ENCODE assay signal across 9 cellular contexts in genomic region chrX:119887721-119888425, GRCh38. TPM values are rescaled to one million over a fixed set of nuclear protein-coding genes. Genes with fewer than 3 reads are reported as not detected.
A peak's percentile ranks its signal among the peaks of the same experiment; 100 is the strongest.
DNase-seq lines count a peak whose midpoint lies in the region; ATAC-seq, FAIRE-seq and TF ChIP-seq lines count a peak whose summit lies in the region.
"Had no signal": no experiment of that assay in that cellular context is flagged by ENCODE, and none has a peak within 500 bp of the region (broad histone marks: within the 10 kb centered on the region; RNA-seq: fewer than 3 reads in every experiment).

No MANE protein-coding gene starts in this region.

- POLR2A ChIA-PET in HepG2 (lab: Yijun Ruan, JAX): interaction anchor here (0.6 to 1.4 kb wide), 2 partner anchors 96 to 194 kb away, joined by 3 to 4 read pairs; partner anchors contain the start of gene RPL39

- H3K4me3 ChIP-seq in HAP-1: no peak overlapping the region
- no peak overlapping the region for H3K4me3 ChIP-seq in HepG2 (replicated peaks in 1 of 3; ENCODE audit: insufficient read depth in 1 of 3, low read depth in 2 of 3, low read length in 3 of 3)
- H3K4me3 ChIP-seq: SK-N-MC had no signal

- peaks cover 6% of the 10 kb centered on the region for H3K79me2 ChIP-seq in HepG2 (ENCODE audit: insufficient read depth, low read length)

- 83% methylated on average over 6 of the region's 40 CpGs for WGBS in HepG2 (ENCODE audit: low lambda C conversion rate)

- TF ChIP-seq CTCF in HepG2 (CRISPR knock-in tag; IDR thresholded peaks at IDR 0.05): peak; percentile 80

- H3K9me3 Mint-ChIP-seq in dendritic cell treated with granulocyte-macrophage colony-stimulating factor and Interleukin-4, amounts not matched to agents 40 ng/mL and 50 ng/mL, for 4 days: no peaks in the 10 kb centered on the region

- no peaks in the 10 kb centered on the region for H3K9me3 ChIP-seq in HAP-1
- H3K9me3 ChIP-seq in HepG2 (ENCODE audit: low read length): no peaks in the 10 kb centered on the region

- TF ChIP-seq RAD21 in HepG2 (CRISPR knock-in tag; IDR thresholded peaks at IDR 0.05): 0 out of 2 replicates have a peak, but pooled peaks have one; percentile 18

- H3K36me3 ChIP-seq in HAP-1 (replicated peaks): no peaks in the 10 kb centered on the region
- H3K36me3 ChIP-seq in HepG2 (replicated peaks in 1 of 2; ENCODE audit: control insufficient read depth in 1 of 2, insufficient read depth in 2 of 2, low read length in 2 of 2): no peaks in the 10 kb centered on the region

- no TSS peak for BruUV-seq in HepG2 (replicated peaks; lab: Mats Ljungman, UMichigan)

- H2AFZ ChIP-seq in HepG2 (ENCODE audit: low read length): no peak overlapping the region

- H4K20me1 ChIP-seq in HepG2 (ENCODE audit: insufficient read depth, low read length): no peaks in the 10 kb centered on the region

- TF ChIP-seq EP300 in HepG2 (IDR thresholded peaks at IDR 0.05; ENCODE audit: low read depth in 2 of 2, low read length in 2 of 2) (no peak), HepG2 (CRISPR knock-in tag; IDR thresholded peaks at IDR 0.05; ENCODE audit: borderline replicate concordance) (no peak)

- peak; percentile 88 for DNase-seq in DMS53 (lab: John Stamatoyannopoulos, UW)
- peak; percentile 60 to 91 for DNase-seq in HAP-1 (ENCODE audit: low spot score in 2 of 2)
- peak; percentile 37 for DNase-seq in NCI-H2171 treated with DMSO at 0.1 percent for 48 hours (lab: John Stamatoyannopoulos, UW)
- DNase-seq in activated CD4-positive, alpha-beta T cell treated with anti-CD3 and anti-CD28 coated beads for 48 hours: peak; percentile 76
- peak; percentile 54 for DNase-seq in HepG2 (ENCODE audit: low spot score)
- DNase-seq in stimulated activated CD8-positive, alpha-beta memory T cell treated with anti-CD3 and anti-CD28 coated beads, Interleukin-12 subunit alpha, Interleukin-12 subunit beta, amount 100 ng/mL, for 1 hour (ENCODE audit: low read depth): peak; percentile 11

- ATAC-seq in HepG2 (peak; percentile 79), HG03520 (IDR thresholded peaks at IDR 0.05; ENCODE audit: unreplicated experiment) (no peak)

- TF ChIP-seq POLR2A in HepG2 (IDR thresholded peaks at IDR 0.05; ENCODE audit: insufficient read depth in 1 of 2, low read depth in 2 of 2, low read length in 2 of 2): no peak

- no peak overlapping the region for H3K9ac ChIP-seq in HepG2 (ENCODE audit: insufficient read depth, low read depth, low read length)

- H3K4me1 ChIP-seq in HAP-1: peaks cover 10% of the 10 kb centered on the region
- no peaks in the 10 kb centered on the region for H3K4me1 ChIP-seq in HepG2 (ENCODE audit: insufficient read depth, low read length)

- peaks cover 11% of the 10 kb centered on the region for H3K4me1 Mint-ChIP-seq in dendritic cell treated with granulocyte-macrophage colony-stimulating factor and Interleukin-4, amounts not matched to agents 40 ng/mL and 50 ng/mL, for 4 days (ENCODE audit: low read depth)

- no peak overlapping the region for H3K27ac Mint-ChIP-seq in dendritic cell treated with granulocyte-macrophage colony-stimulating factor and Interleukin-4, amounts not matched to agents 40 ng/mL and 50 ng/mL, for 4 days

- H3K36me3 Mint-ChIP-seq in dendritic cell treated with granulocyte-macrophage colony-stimulating factor and Interleukin-4, amounts not matched to agents 40 ng/mL and 50 ng/mL, for 4 days (ENCODE audit: low read depth): no peaks in the 10 kb centered on the region

- intact Hi-C loops in dendritic cell treated with granulocyte-macrophage colony-stimulating factor and Interleukin-4, amounts not matched to agents 40 ng/mL and 50 ng/mL, for 4 days (cut with micrococcal nuclease): no loop called here
- intact Hi-C loops in HepG2 (cut with micrococcal nuclease; ENCODE audit: unreplicated experiment): loop anchor here (2.0 to 5.0 kb wide), 2 partner anchors 47 to 364 kb away; partner anchors contain the start of gene ZBTB33

- peak overlapping the region; percentile 58 for H3K4me3 Mint-ChIP-seq in dendritic cell treated with granulocyte-macrophage colony-stimulating factor and Interleukin-4, amounts not matched to agents 40 ng/mL and 50 ng/mL, for 4 days

- CTCF ChIA-PET in HepG2 (lab: Yijun Ruan, JAX; ENCODE audit: low intra/inter-chr PET ratio, low total read pairs): no interaction called here

- peak overlapping the region; percentile 32; the same call in 1 of the 2 replicates for H3K4me2 ChIP-seq in HepG2 (ENCODE audit: low read depth, low read length)

- in situ Hi-C loops in HAP-1 (cut with MboI; ENCODE audit: low sequenced_read_pairs): no loop called here
- in situ Hi-C loops in HepG2 (cut with HindIII; ENCODE audit: extremely low pct_ligation_motif_present, low pct_unique_long_range_greater_than_20kb): no loop called here

- no peaks in the 10 kb centered on the region for H3K27me3 ChIP-seq in HAP-1 (ENCODE audit: low read depth)
- no peaks in the 10 kb centered on the region; a peak in 1 of 5 replicates for H3K27me3 ChIP-seq in HepG2 (ENCODE audit: control insufficient read depth in 1 of 2, insufficient read depth in 2 of 2, low read length in 2 of 2)

- H3K27me3 Mint-ChIP-seq in dendritic cell treated with granulocyte-macrophage colony-stimulating factor and Interleukin-4, amounts not matched to agents 40 ng/mL and 50 ng/mL, for 4 days: peaks cover 18% of the 10 kb centered on the region

- no peak overlapping the region for H3K27ac ChIP-seq in HepG2 (ENCODE audit: extremely low read length, insufficient read depth, low read length)
- H3K27ac ChIP-seq: SK-N-MC had no signal

- peak; percentile 30 for FAIRE-seq in HepG2 (lab: Jason Lieb, UNC)

RNA-seq across cellular contexts. Expression of gene AKAP14, which starts 7.8 kb away (rescaled TPM):
- total RNA-seq in HepG2 (2016; rRNA removed; fragmentation: Illumina TruSeq; extraction: Trizol): 1.7 and 1.9 TPM in 2 replicates
- 1.7 TPM in 1 of 2 replicates, not detected in the other for total RNA-seq in HepG2 (2016; cell fraction: cytosol; rRNA removed; fragmentation: Illumina TruSeq; extraction: Trizol; ENCODE audit: low read depth)
- 1.0 and 2.2 TPM in 2 replicates for total RNA-seq in HepG2 (2016; cell fraction: insoluble cytoplasmic fraction; rRNA removed; fragmentation: Illumina TruSeq; extraction: Trizol)
- total RNA-seq in HepG2 (2016; cell fraction: membrane; rRNA removed; fragmentation: Illumina TruSeq; extraction: Trizol): 1.9 and 2.7 TPM in 2 replicates
- 1.8 and 1.9 TPM in 2 replicates for total RNA-seq in HepG2 (2016; cell fraction: nucleus; rRNA removed; fragmentation: Illumina TruSeq; extraction: Trizol)
- 0.20 TPM in 1 of 2 replicates, not detected in the other for polyA plus RNA-seq in HepG2 (2011; rRNA removed)
- 0.05 TPM in 1 of 2 replicates, not detected in the other for polyA plus RNA-seq in HepG2 (2011; cell fraction: cytosol; rRNA removed)
- polyA plus RNA-seq in HepG2 (2011; cell fraction: nucleus; rRNA removed): not detected in 2 replicates
- polyA plus RNA-seq in HepG2 (2012): 0.36 and 0.52 TPM in 2 replicates
- polyA plus RNA-seq in HepG2 (2016; cell fraction: cytosol; fragmentation: Illumina TruSeq; extraction: Trizol; ENCODE audit: low read depth): 0.54 and 0.57 TPM in 2 replicates
- polyA plus RNA-seq in HepG2 (2016; cell fraction: insoluble cytoplasmic fraction; fragmentation: Illumina TruSeq; extraction: Trizol; ENCODE audit: low read depth): 1.8 and 1.9 TPM in 2 replicates
- polyA plus RNA-seq in HepG2 (2016; cell fraction: membrane; fragmentation: Illumina TruSeq; extraction: Trizol; ENCODE audit: low read depth): 0.73 and 1.3 TPM in 2 replicates
- polyA plus RNA-seq in HepG2 (2016; cell fraction: nucleus; fragmentation: Illumina TruSeq; extraction: Trizol; ENCODE audit: insufficient read depth, low read depth): 1.0 and 2.4 TPM in 2 replicates
- polyA minus RNA-seq in HepG2 (2011; rRNA and poly(A)+ RNA removed; ENCODE audit: low replicate concordance): not detected in 2 replicates
- not detected in 2 replicates for polyA minus RNA-seq in HepG2 (2011; cell fraction: cytosol; rRNA and poly(A)+ RNA removed)
- not detected in 2 replicates for polyA minus RNA-seq in HepG2 (2011; cell fraction: nucleus; rRNA and poly(A)+ RNA removed)

RNA-seq across cellular contexts. Expression of gene NDUFA1, which starts 16.2 kb away (rescaled TPM):
- 167 and 181 TPM in 2 replicates for total RNA-seq in HepG2 (2016; rRNA removed; fragmentation: Illumina TruSeq; extraction: Trizol)
- 52.2 and 54.3 TPM in 2 replicates for total RNA-seq in HepG2 (2016; cell fraction: cytosol; rRNA removed; fragmentation: Illumina TruSeq; extraction: Trizol; ENCODE audit: low read depth)
- total RNA-seq in HepG2 (2016; cell fraction: insoluble cytoplasmic fraction; rRNA removed; fragmentation: Illumina TruSeq; extraction: Trizol): 179 and 198 TPM in 2 replicates
- 72.9 and 80.9 TPM in 2 replicates for total RNA-seq in HepG2 (2016; cell fraction: membrane; rRNA removed; fragmentation: Illumina TruSeq; extraction: Trizol)
- 85.6 and 89.4 TPM in 2 replicates for total RNA-seq in HepG2 (2016; cell fraction: nucleus; rRNA removed; fragmentation: Illumina TruSeq; extraction: Trizol)
- 102 and 150 TPM in 2 replicates for polyA plus RNA-seq in HepG2 (2011; rRNA removed)
- polyA plus RNA-seq in HepG2 (2011; cell fraction: cytosol; rRNA removed): 56.6 and 77.4 TPM in 2 replicates
- 15.4 and 22.0 TPM in 2 replicates for polyA plus RNA-seq in HepG2 (2011; cell fraction: nucleus; rRNA removed)
- 112 and 183 TPM in 2 replicates for polyA plus RNA-seq in HepG2 (2012)
- polyA plus RNA-seq in HepG2 (2016; cell fraction: cytosol; fragmentation: Illumina TruSeq; extraction: Trizol; ENCODE audit: low read depth): 52.3 and 72.1 TPM in 2 replicates
- polyA plus RNA-seq in HepG2 (2016; cell fraction: insoluble cytoplasmic fraction; fragmentation: Illumina TruSeq; extraction: Trizol; ENCODE audit: low read depth): 160 and 182 TPM in 2 replicates
- polyA plus RNA-seq in HepG2 (2016; cell fraction: membrane; fragmentation: Illumina TruSeq; extraction: Trizol; ENCODE audit: low read depth): 56.0 and 73.0 TPM in 2 replicates
- polyA plus RNA-seq in HepG2 (2016; cell fraction: nucleus; fragmentation: Illumina TruSeq; extraction: Trizol; ENCODE audit: insufficient read depth, low read depth): 154 and 155 TPM in 2 replicates
- 12.9 and 43.1 TPM in 2 replicates for polyA minus RNA-seq in HepG2 (2011; rRNA and poly(A)+ RNA removed; ENCODE audit: low replicate concordance)
- polyA minus RNA-seq in HepG2 (2011; cell fraction: cytosol; rRNA and poly(A)+ RNA removed): 33.2 and 39.7 TPM in 2 replicates
- 14.2 and 16.9 TPM in 2 replicates for polyA minus RNA-seq in HepG2 (2011; cell fraction: nucleus; rRNA and poly(A)+ RNA removed)

RNA-seq across cellular contexts. Expression of gene RNF113A, which starts 16.3 kb away (rescaled TPM):
- total RNA-seq in HepG2 (2016; rRNA removed; fragmentation: Illumina TruSeq; extraction: Trizol): 15.4 and 21.4 TPM in 2 replicates
- 3.8 and 4.1 TPM in 2 replicates for total RNA-seq in HepG2 (2016; cell fraction: cytosol; rRNA removed; fragmentation: Illumina TruSeq; extraction: Trizol; ENCODE audit: low read depth)
- total RNA-seq in HepG2 (2016; cell fraction: insoluble cytoplasmic fraction; rRNA removed; fragmentation: Illumina TruSeq; extraction: Trizol): 16.4 and 22.5 TPM in 2 replicates
- 6.0 and 6.6 TPM in 2 replicates for total RNA-seq in HepG2 (2016; cell fraction: membrane; rRNA removed; fragmentation: Illumina TruSeq; extraction: Trizol)
- total RNA-seq in HepG2 (2016; cell fraction: nucleus; rRNA removed; fragmentation: Illumina TruSeq; extraction: Trizol): 7.1 and 7.7 TPM in 2 replicates
- polyA plus RNA-seq in HepG2 (2011; rRNA removed): 14.0 and 16.3 TPM in 2 replicates
- polyA plus RNA-seq in HepG2 (2011; cell fraction: cytosol; rRNA removed): 19.6 and 19.7 TPM in 2 replicates
- polyA plus RNA-seq in HepG2 (2011; cell fraction: nucleus; rRNA removed): 7.3 and 7.5 TPM in 2 replicates
- 17.4 and 18.7 TPM in 2 replicates for polyA plus RNA-seq in HepG2 (2012)
- 4.0 and 4.2 TPM in 2 replicates for polyA plus RNA-seq in HepG2 (2016; cell fraction: cytosol; fragmentation: Illumina TruSeq; extraction: Trizol; ENCODE audit: low read depth)
- polyA plus RNA-seq in HepG2 (2016; cell fraction: insoluble cytoplasmic fraction; fragmentation: Illumina TruSeq; extraction: Trizol; ENCODE audit: low read depth): 20.9 and 21.9 TPM in 2 replicates
- 4.3 and 5.6 TPM in 2 replicates for polyA plus RNA-seq in HepG2 (2016; cell fraction: membrane; fragmentation: Illumina TruSeq; extraction: Trizol; ENCODE audit: low read depth)
- polyA plus RNA-seq in HepG2 (2016; cell fraction: nucleus; fragmentation: Illumina TruSeq; extraction: Trizol; ENCODE audit: insufficient read depth, low read depth): 11.0 and 11.3 TPM in 2 replicates
- 5.4 and 9.0 TPM in 2 replicates for polyA minus RNA-seq in HepG2 (2011; rRNA and poly(A)+ RNA removed; ENCODE audit: low replicate concordance)
- 6.6 and 7.8 TPM in 2 replicates for polyA minus RNA-seq in HepG2 (2011; cell fraction: cytosol; rRNA and poly(A)+ RNA removed)
- polyA minus RNA-seq in HepG2 (2011; cell fraction: nucleus; rRNA and poly(A)+ RNA removed): 4.9 and 5.0 TPM in 2 replicates

RNA-seq across cellular contexts. Expression of gene UPF3B, which starts 35.1 kb away (rescaled TPM):
- 7.2 and 8.2 TPM in 2 replicates for total RNA-seq in HepG2 (2016; rRNA removed; fragmentation: Illumina TruSeq; extraction: Trizol)
- total RNA-seq in HepG2 (2016; cell fraction: cytosol; rRNA removed; fragmentation: Illumina TruSeq; extraction: Trizol; ENCODE audit: low read depth): 0.62 and 0.81 TPM in 2 replicates
- 7.0 and 7.4 TPM in 2 replicates for total RNA-seq in HepG2 (2016; cell fraction: insoluble cytoplasmic fraction; rRNA removed; fragmentation: Illumina TruSeq; extraction: Trizol)
- total RNA-seq in HepG2 (2016; cell fraction: membrane; rRNA removed; fragmentation: Illumina TruSeq; extraction: Trizol): 1.4 and 1.8 TPM in 2 replicates
- total RNA-seq in HepG2 (2016; cell fraction: nucleus; rRNA removed; fragmentation: Illumina TruSeq; extraction: Trizol): 7.5 and 9.2 TPM in 2 replicates
- 4.6 and 5.2 TPM in 2 replicates for polyA plus RNA-seq in HepG2 (2011; rRNA removed)
- 2.1 and 2.2 TPM in 2 replicates for polyA plus RNA-seq in HepG2 (2011; cell fraction: cytosol; rRNA removed)
- polyA plus RNA-seq in HepG2 (2011; cell fraction: nucleus; rRNA removed): 3.7 and 4.1 TPM in 2 replicates
- 5.6 and 7.2 TPM in 2 replicates for polyA plus RNA-seq in HepG2 (2012)
- polyA plus RNA-seq in HepG2 (2016; cell fraction: cytosol; fragmentation: Illumina TruSeq; extraction: Trizol; ENCODE audit: low read depth): 0.47 and 0.50 TPM in 2 replicates
- 14.8 and 16.1 TPM in 2 replicates for polyA plus RNA-seq in HepG2 (2016; cell fraction: insoluble cytoplasmic fraction; fragmentation: Illumina TruSeq; extraction: Trizol; ENCODE audit: low read depth)
- polyA plus RNA-seq in HepG2 (2016; cell fraction: membrane; fragmentation: Illumina TruSeq; extraction: Trizol; ENCODE audit: low read depth): 0.74 and 0.84 TPM in 2 replicates
- polyA plus RNA-seq in HepG2 (2016; cell fraction: nucleus; fragmentation: Illumina TruSeq; extraction: Trizol; ENCODE audit: insufficient read depth, low read depth): 14.6 and 15.3 TPM in 2 replicates
- 0.30 and 2.3 TPM in 2 replicates for polyA minus RNA-seq in HepG2 (2011; rRNA and poly(A)+ RNA removed; ENCODE audit: low replicate concordance)
- 0.49 and 1.5 TPM in 2 replicates for polyA minus RNA-seq in HepG2 (2011; cell fraction: cytosol; rRNA and poly(A)+ RNA removed)
- polyA minus RNA-seq in HepG2 (2011; cell fraction: nucleus; rRNA and poly(A)+ RNA removed): 8.5 and 10.4 TPM in 2 replicates

RNA-seq across cellular contexts. Expression of gene NKAP, which starts 55.7 kb away (rescaled TPM):
- total RNA-seq in HepG2 (2016; rRNA removed; fragmentation: Illumina TruSeq; extraction: Trizol): 6.1 and 9.0 TPM in 2 replicates
- total RNA-seq in HepG2 (2016; cell fraction: cytosol; rRNA removed; fragmentation: Illumina TruSeq; extraction: Trizol; ENCODE audit: low read depth): 1.5 and 1.8 TPM in 2 replicates
- total RNA-seq in HepG2 (2016; cell fraction: insoluble cytoplasmic fraction; rRNA removed; fragmentation: Illumina TruSeq; extraction: Trizol): 5.6 and 9.1 TPM in 2 replicates
- total RNA-seq in HepG2 (2016; cell fraction: membrane; rRNA removed; fragmentation: Illumina TruSeq; extraction: Trizol): 2.6 and 3.0 TPM in 2 replicates
- 3.7 and 4.7 TPM in 2 replicates for total RNA-seq in HepG2 (2016; cell fraction: nucleus; rRNA removed; fragmentation: Illumina TruSeq; extraction: Trizol)
- 3.3 and 3.6 TPM in 2 replicates for polyA plus RNA-seq in HepG2 (2011; rRNA removed)
- polyA plus RNA-seq in HepG2 (2011; cell fraction: cytosol; rRNA removed): 2.7 and 2.8 TPM in 2 replicates
- 2.1 and 2.7 TPM in 2 replicates for polyA plus RNA-seq in HepG2 (2011; cell fraction: nucleus; rRNA removed)
- 7.0 and 9.9 TPM in 2 replicates for polyA plus RNA-seq in HepG2 (2012)
- polyA plus RNA-seq in HepG2 (2016; cell fraction: cytosol; fragmentation: Illumina TruSeq; extraction: Trizol; ENCODE audit: low read depth): 1.8 and 2.1 TPM in 2 replicates
- 15.5 and 16.8 TPM in 2 replicates for polyA plus RNA-seq in HepG2 (2016; cell fraction: insoluble cytoplasmic fraction; fragmentation: Illumina TruSeq; extraction: Trizol; ENCODE audit: low read depth)
- 3.2 and 3.9 TPM in 2 replicates for polyA plus RNA-seq in HepG2 (2016; cell fraction: membrane; fragmentation: Illumina TruSeq; extraction: Trizol; ENCODE audit: low read depth)
- polyA plus RNA-seq in HepG2 (2016; cell fraction: nucleus; fragmentation: Illumina TruSeq; extraction: Trizol; ENCODE audit: insufficient read depth, low read depth): 7.9 and 8.6 TPM in 2 replicates
- polyA minus RNA-seq in HepG2 (2011; rRNA and poly(A)+ RNA removed; ENCODE audit: low replicate concordance): 1.6 and 2.6 TPM in 2 replicates
- 2.5 and 2.9 TPM in 2 replicates for polyA minus RNA-seq in HepG2 (2011; cell fraction: cytosol; rRNA and poly(A)+ RNA removed)
- polyA minus RNA-seq in HepG2 (2011; cell fraction: nucleus; rRNA and poly(A)+ RNA removed): 3.2 and 5.0 TPM in 2 replicates

Comparison
In these comparisons a context has a peak if more than half of its experiments do, and no peak if none do; other contexts are left out.
1. DNase-seq: peak in every context shown above with its lines; median percentile 88 in DMS53; 76 in activated CD4-positive, alpha-beta T cell treated with anti-CD3 and anti-CD28 coated beads for 48 hours; 76 in HAP-1; 54 in HepG2; 37 in NCI-H2171 treated with DMSO at 0.1 percent for 48 hours; 11 in stimulated activated CD8-positive, alpha-beta memory T cell treated with anti-CD3 and anti-CD28 coated beads, Interleukin-12 subunit alpha, Interleukin-12 subunit beta, amount 100 ng/mL, for 1 hour.